Comparison of ENCODE assay signal across 9 cellular contexts in the genomic region with DNA sequence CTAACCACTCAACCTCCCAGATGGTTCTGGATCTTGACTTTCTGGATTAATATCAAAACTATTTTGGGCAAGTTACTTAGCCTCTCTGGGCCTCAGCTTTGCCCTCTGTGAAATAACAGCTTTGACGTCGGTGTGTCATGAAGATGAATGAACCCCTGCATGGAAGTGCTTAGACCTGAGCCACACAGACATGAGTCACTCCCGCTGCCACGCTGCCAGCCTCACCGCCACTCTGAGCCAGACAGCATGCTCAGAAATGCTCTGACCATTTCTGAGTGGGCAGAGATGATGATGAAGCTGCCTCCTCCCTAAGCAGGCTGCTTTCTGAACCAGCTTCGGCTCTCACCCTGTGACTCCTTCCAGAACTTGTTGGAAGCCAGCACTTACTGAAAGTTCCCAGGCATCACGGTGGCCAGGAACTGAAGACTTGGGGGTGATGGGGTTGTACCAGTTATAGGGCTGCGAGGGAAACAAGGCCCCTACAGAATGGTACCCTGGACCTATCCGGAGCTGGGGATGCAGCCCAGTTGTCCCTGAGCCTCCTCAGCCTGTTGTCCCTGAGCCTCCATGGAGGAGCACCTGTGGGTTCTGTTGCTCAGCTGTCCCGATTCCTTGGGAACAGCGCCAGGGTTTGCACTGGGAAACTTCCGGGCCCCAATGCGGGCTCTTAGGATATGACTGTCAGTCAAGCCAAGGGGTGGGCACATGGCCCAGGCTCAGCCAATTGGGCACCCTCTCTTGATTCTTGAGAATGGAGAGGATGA. TPM values are rescaled to one million over a fixed set of nuclear protein-coding genes. Genes with fewer than 3 reads are reported as not detected.
DNase-seq lines count a peak whose midpoint lies in the region; ATAC-seq lines count a peak whose summit lies in the region.
"Had no signal": no experiment of that assay in that cellular context is flagged by ENCODE, and none has a peak within 500 bp of the region (broad histone marks: within the 10 kb centered on the region; RNA-seq: fewer than 3 reads in every experiment).

No MANE protein-coding gene starts in this region.

- ATAC-seq in HG03354 (IDR thresholded peaks at IDR 0.05; ENCODE audit: poor library complexity, severe bottlenecking, unreplicated experiment) (no peak), GM21447 (IDR thresholded peaks at IDR 0.05; ENCODE audit: unreplicated experiment) (no peak)

- DNase-seq in H4 (ENCODE audit: low spot score) (peak; percentile 68), fibroblast of gingiva (ENCODE audit: low read depth) (peak; percentile 37), NCI-H82 treated with DMSO at 0.1 percent for 48 hours (lab: John Stamatoyannopoulos, UW; ENCODE audit: unreplicated experiment) (no peak), ureter (ENCODE audit: low spot score) (no peak)
- peak; percentile 56 for DNase-seq in activated CD4-positive, CD25-positive, alpha-beta regulatory T cell treated with anti-CD3 and anti-CD28 coated beads, Interleukin-2, amount 50 U/mL, for 72 hours
- peak; percentile 88 for DNase-seq in stimulated activated CD4-positive, alpha-beta T cell treated with anti-CD3 and anti-CD28 coated beads, Interleukin-1b, Interleukin-23, amount 100 ng/mL, for 48 hours

RNA-seq across cellular contexts. Expression of a gene that starts 2.0 kb away (rescaled TPM):
- not detected in 2 replicates for total RNA-seq in H4 (2014; rRNA removed; shearing (Covaris generic))
- total RNA-seq in ureter: not detected
- total RNA-seq: endothelial cell of umbilical vein had no signal

RNA-seq across cellular contexts. Expression of a gene that starts 18.7 kb away (rescaled TPM):
- total RNA-seq in H4 (2014; rRNA removed; shearing (Covaris generic)): not detected in 2 replicates
- 35.1 TPM for total RNA-seq in ureter
- total RNA-seq: endothelial cell of umbilical vein had no signal

RNA-seq across cellular contexts. Expression of a gene that starts 31.0 kb away (rescaled TPM):
- total RNA-seq in H4 (2014; rRNA removed; shearing (Covaris generic)): 1.7 and 2.5 TPM in 2 replicates
- total RNA-seq in ureter: 1.6 TPM

Comparison
In these comparisons a context has a peak if more than half of its experiments do, and no peak if none do; other contexts are left out.
1. DNase-seq: peak in H4 (single experiment), activated CD4-positive, CD25-positive, alpha-beta regulatory T cell treated with anti-CD3 and anti-CD28 coated beads, Interleukin-2, amount 50 U/mL, for 72 hours (single experiment), fibroblast of gingiva (single experiment) and stimulated activated CD4-positive, alpha-beta T cell treated with anti-CD3 and anti-CD28 coated beads, Interleukin-1b, Interleukin-23, amount 100 ng/mL, for 48 hours (single experiment); none in NCI-H82 treated with DMSO at 0.1 percent for 48 hours (single experiment) and ureter (single experiment).
2. RNA of a gene that starts 18.7 kb away (total RNA-seq): 35.1 TPM in ureter (single experiment); not detected in H4; every median in the first group is over 10 times any median in the second.